Comparison of ENCODE assay signal across 8 cellular contexts in the genomic region with DNA sequence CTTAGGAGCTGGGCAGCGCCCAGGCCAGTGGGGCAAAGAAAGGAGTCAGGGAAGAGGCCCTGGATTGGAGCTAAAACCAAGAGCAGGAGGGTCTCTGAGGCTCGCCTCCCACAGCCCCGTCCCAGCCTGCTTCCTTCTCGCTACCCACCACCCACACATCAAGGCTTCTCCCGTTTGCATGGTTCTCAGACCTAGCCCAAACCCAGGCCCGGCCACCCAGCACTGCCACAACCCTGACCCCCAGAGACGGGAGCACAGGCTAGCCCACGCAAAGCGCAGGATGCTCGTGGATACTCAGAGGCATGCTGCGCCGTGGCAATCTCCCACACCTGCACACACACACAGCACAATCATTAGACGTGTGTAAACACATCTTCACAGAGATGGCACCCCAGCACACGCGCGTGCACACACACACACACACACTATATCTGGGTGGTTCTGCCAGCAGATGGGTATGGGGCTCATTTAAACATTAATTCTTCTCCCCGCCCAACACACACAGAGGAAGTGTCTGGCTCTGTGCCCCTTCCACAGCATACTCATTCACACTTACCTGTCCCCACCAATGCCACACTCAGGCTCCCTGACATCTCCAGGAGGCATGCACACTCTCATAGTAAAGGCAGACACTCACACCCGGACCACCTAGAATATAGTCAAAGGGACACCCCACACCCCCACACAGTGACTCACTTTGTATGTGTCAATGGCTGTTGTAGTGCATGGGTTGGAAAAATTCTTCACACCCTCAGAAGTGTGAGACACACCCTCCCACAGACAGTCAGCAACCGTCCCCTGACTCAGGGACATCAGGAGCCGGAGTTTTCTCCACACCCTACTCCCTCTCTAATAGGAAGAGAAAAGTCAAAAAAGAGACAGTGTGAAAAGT.
DNase-seq lines count a peak whose midpoint lies in the region; ATAC-seq lines count a peak whose summit lies in the region.

No MANE protein-coding gene starts in this region.

- no peak for ATAC-seq in HG03045 (IDR thresholded peaks at IDR 0.05; ENCODE audit: unreplicated experiment)

- no peak overlapping the region for H3K9ac ChIP-seq in HUES48 (ENCODE audit: low read depth, low read length)

- no peak overlapping the region for H3K27ac ChIP-seq in HUES48 (ENCODE audit: low read depth, low read length)

- H3K4me3 ChIP-seq in HUES48 (ENCODE audit: low read depth, low read length): peak overlapping the region; percentile 82

- H3K9me3 ChIP-seq in HUES48 (ENCODE audit: control insufficient read depth, insufficient read depth, low read length): no peaks in the 10 kb centered on the region

- DNase-seq in activated CD8-positive, alpha-beta memory T cell treated with anti-CD3 and anti-CD28 coated beads, Interleukin-2, amount 50 U/mL, for 48 hours: peak; percentile 71
- peak; percentile 48 for DNase-seq in inferior parietal cortex (ENCODE audit: extremely low spot score)
- DNase-seq in stimulated activated CD4-positive, alpha-beta T cell treated with anti-CD3 and anti-CD28 coated beads, TNF-alpha, amount 100 ng/mL, for 48 hours (ENCODE audit: low read depth in 3 of 3): peak in 2 of 3 donors; percentile 45 to 54
- DNase-seq in NCI-H69 (lab: John Stamatoyannopoulos, UW): no peak
- DNase-seq in central memory CD4-positive, alpha-beta T cell: no peak
- DNase-seq in AML-193 (lab: John Stamatoyannopoulos, UW): no peak

- peaks cover 4% of the 10 kb centered on the region; the same call in 1 of the 2 replicates for H3K4me1 ChIP-seq in HUES48 (ENCODE audit: control insufficient read depth, insufficient read depth, low read length)

- H3K36me3 ChIP-seq in HUES48 (ENCODE audit: control insufficient read depth, insufficient read depth, low read length): peaks cover 3% of the 10 kb centered on the region; the same call in 1 of the 2 replicates

- no peaks in the 10 kb centered on the region for H3K27me3 ChIP-seq in HUES48 (ENCODE audit: control insufficient read depth, insufficient read depth, low read length)

Comparison
In these comparisons a context has a peak if more than half of its experiments do, and no peak if none do; other contexts are left out.
1. DNase-seq: peak in activated CD8-positive, alpha-beta memory T cell treated with anti-CD3 and anti-CD28 coated beads, Interleukin-2, amount 50 U/mL, for 48 hours (single experiment), inferior parietal cortex (single experiment) and stimulated activated CD4-positive, alpha-beta T cell treated with anti-CD3 and anti-CD28 coated beads, TNF-alpha, amount 100 ng/mL, for 48 hours (2 of 3); none in NCI-H69 (single experiment), central memory CD4-positive, alpha-beta T cell (single experiment) and AML-193 (0 of 2).